In the genomic region with DNA sequence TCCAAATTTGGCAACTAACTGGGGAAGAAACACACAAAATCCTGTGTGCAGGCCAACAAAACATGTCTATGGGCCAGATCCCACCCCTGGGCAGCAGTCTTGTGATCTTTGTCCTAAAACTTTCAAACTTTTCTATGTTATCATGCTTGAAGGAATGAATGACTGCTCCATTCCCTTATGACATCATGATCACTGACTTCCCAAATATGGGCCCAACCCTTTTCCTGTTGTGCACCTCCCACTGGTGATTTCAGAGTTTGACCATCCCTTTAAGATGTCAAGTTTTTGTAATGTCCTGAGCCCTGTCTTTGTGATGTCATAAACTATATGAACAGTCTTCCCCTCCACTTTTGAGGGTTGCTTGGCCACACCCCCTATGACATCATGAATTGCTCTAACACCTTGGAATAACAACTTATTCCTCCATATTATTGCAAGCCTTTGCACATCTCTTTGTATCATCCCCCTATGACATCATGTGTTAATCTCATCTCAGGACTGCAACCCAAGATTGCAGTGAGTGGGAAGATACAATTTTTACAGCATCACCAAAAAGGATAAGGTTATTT, we compare ENCODE assay signal across 13 cellular contexts. TPM values are rescaled to one million over a fixed set of nuclear protein-coding genes. Genes with fewer than 3 reads are reported as not detected.
DNase-seq lines count a peak whose midpoint lies in the region; ATAC-seq and TF ChIP-seq lines count a peak whose summit lies in the region.
"Had no signal": no experiment of that assay in that cellular context is flagged by ENCODE, and none has a peak within 500 bp of the region (broad histone marks: within the 10 kb centered on the region; RNA-seq: fewer than 3 reads in every experiment).

No MANE protein-coding gene starts in this region.

- TF ChIP-seq CTCF in HCT116 (IDR thresholded peaks at IDR 0.05 in 2 of 3, conservative IDR thresholded peaks at IDR 0.05 in 1 of 3; ENCODE audit: borderline replicate concordance in 1 of 3, insufficient read depth in 1 of 3, low read depth in 2 of 3, low read length in 2 of 3) (no peak), type B pancreatic cell (conservative IDR thresholded peaks at IDR 0.05) (no peak)

- H4K20me1 ChIP-seq in HCT116 (ENCODE audit: insufficient read depth): no peaks in the 10 kb centered on the region

- peak overlapping the region; percentile 6 for H2AFZ ChIP-seq in HCT116 (ENCODE audit: low read depth, low read length, poor library complexity, severe bottlenecking)

- no peaks in the 10 kb centered on the region for H3K36me3 ChIP-seq in HCT116 (ENCODE audit: control insufficient read depth in 1 of 2, insufficient read depth in 2 of 2, low read length in 2 of 2)

- no peak overlapping the region for H3K27ac ChIP-seq in HCT116 (ENCODE audit: low read depth, low read length)
- H3K27ac ChIP-seq: RWPE1 had no signal

- no peaks in the 10 kb centered on the region for H3K9me3 ChIP-seq in HCT116 (ENCODE audit: control insufficient read depth in 1 of 2, insufficient read depth in 1 of 2, low read depth in 1 of 2, low read length in 2 of 2)

- CTCF ChIA-PET in HCT116 (lab: Charles Lee): no interaction called here

- no peaks in the 10 kb centered on the region for H3K36me3 Mint-ChIP-seq in type B pancreatic cell
- H3K36me3 Mint-ChIP-seq: CD8-positive, alpha-beta T cell had no signal

- TF ChIP-seq RAD21 in HCT116 (IDR thresholded peaks at IDR 0.05; ENCODE audit: low read depth): no peak

- no peaks in the 10 kb centered on the region for H3K9me2 ChIP-seq in HCT116 (ENCODE audit: insufficient read depth)

- no peak for TF ChIP-seq POLR2A in HCT116 (IDR thresholded peaks at IDR 0.05; ENCODE audit: borderline replicate concordance, extremely low read depth, insufficient read depth, insufficient read length)

- peaks cover 5 to 9% of the 10 kb centered on the region in 2 experiments; a peak in 3 of 4 replicates for H3K4me1 ChIP-seq in HCT116 (ENCODE audit: control insufficient read depth in 1 of 2, insufficient read depth in 2 of 2, low read length in 2 of 2)

- no peaks in the 10 kb centered on the region for H3K79me2 ChIP-seq in HCT116 (ENCODE audit: insufficient read depth, low read length)

- RAD21 ChIA-PET in HCT116 (lab: Charles Lee; ENCODE audit: low non-redundant PET in 1 of 2, low total read pairs in 2 of 2, uncharacterized antibody in 2 of 2, unreplicated experiment in 2 of 2): no interaction called here

- no peaks in the 10 kb centered on the region for H3K27me3 ChIP-seq in HCT116 (ENCODE audit: insufficient read depth, low read length)

- BruUV-seq in HCT116 (replicated peaks; lab: Mats Ljungman, UMichigan): no TSS peak

- POLR2A ChIA-PET in HCT116 (lab: Charles Lee): no interaction called here

- no peak overlapping the region for H3K4me3 ChIP-seq in HCT116 (replicated peaks in 1 of 2; ENCODE audit: low read depth in 1 of 2, low read length in 2 of 2)

- ATAC-seq in HCT116 (no peak), esophagus mucosa (peak; percentile 31), HG02973 (IDR thresholded peaks at IDR 0.05; ENCODE audit: unreplicated experiment) (no peak), HG03565 (IDR thresholded peaks at IDR 0.05; ENCODE audit: unreplicated experiment) (no peak)
- ATAC-seq: CD8-positive, alpha-beta T cell had no signal

- no peak overlapping the region for H3K9ac ChIP-seq in HCT116 (ENCODE audit: low read length)

- peak overlapping the region; percentile 32 for H3K27ac Mint-ChIP-seq in type B pancreatic cell
- H3K27ac Mint-ChIP-seq: CD8-positive, alpha-beta T cell had no signal

- H3K4me3 Mint-ChIP-seq in type B pancreatic cell: no peak overlapping the region
- H3K4me3 Mint-ChIP-seq: CD8-positive, alpha-beta T cell had no signal

- peaks cover 5% of the 10 kb centered on the region for H3K9me3 Mint-ChIP-seq in type B pancreatic cell
- H3K9me3 Mint-ChIP-seq: CD8-positive, alpha-beta T cell had no signal

- H3K27me3 Mint-ChIP-seq in type B pancreatic cell: peaks cover 4% of the 10 kb centered on the region

- peaks cover 9% of the 10 kb centered on the region for H3K4me1 Mint-ChIP-seq in type B pancreatic cell (ENCODE audit: unreplicated experiment)

- intact Hi-C loops in HCT116 (cut with micrococcal nuclease): no loop called here

- no peak overlapping the region for H3K4me2 ChIP-seq in HCT116 (ENCODE audit: low read length)

- DNase-seq in HCT116 (ENCODE audit: low read depth, low spot score) (no peak), RKO (ENCODE audit: low spot score) (peak; percentile 53), type B pancreatic cell (ENCODE audit: extremely low spot score, unreplicated experiment) (no peak)
- no peak for DNase-seq in NK-92 treated with Interleukin-12 subunit alpha and Interleukin-12 subunit beta, amount 100 ng/mL, for 24 hours (lab: John Stamatoyannopoulos, UW)
- DNase-seq: CD8-positive, alpha-beta T cell; Karpas-422; NCI-H1105; NCI-H187; NCI-H526 treated with DMSO at 0.1 percent for 48 hours had no signal

TF ChIP-seq in HCT116, 20 proteins besides CTCF, POLR2A, EP300 and RAD21:
- TF ChIP-seq EZH2 (IDR thresholded peaks at IDR 0.05): no peak
- TF ChIP-seq SRF (IDR thresholded peaks at IDR 0.05; ENCODE audit: low read depth): peak; percentile 74

RNA-seq across cellular contexts. Expression of gene NUCB2, which starts 16.5 kb away (rescaled TPM):
- total RNA-seq in HCT116 (2021; ENCODE audit: unreplicated experiment) (40.6 TPM), esophagus mucosa (93.7 TPM), type B pancreatic cell (ENCODE audit: low replicate concordance) (54.2 and 58.0 TPM in 2 replicates)
- polyA plus RNA-seq in HCT116 (2012): 23.4 TPM in 2 replicates

RNA-seq across cellular contexts. Expression of gene PIK3C2A, which starts 52.2 kb away (rescaled TPM):
- total RNA-seq in HCT116 (2021; ENCODE audit: unreplicated experiment): 51.6 TPM
- polyA plus RNA-seq in HCT116 (2012): 7.7 and 7.9 TPM in 2 replicates
- total RNA-seq in esophagus mucosa: 29.9 TPM
- total RNA-seq in type B pancreatic cell (ENCODE audit: low replicate concordance): 76.2 and 79.2 TPM in 2 replicates
